In genomic region chr10:3067859-3068179, GRCh38 we compare ENCODE assay signal across 7 cellular contexts. TPM values are rescaled to one million over a fixed set of nuclear protein-coding genes. Genes with fewer than 3 reads are reported as not detected.
DNase-seq lines count a peak whose midpoint lies in the region; ATAC-seq and TF ChIP-seq lines count a peak whose summit lies in the region.

No MANE protein-coding gene starts in this region.

- H3K9ac ChIP-seq in SU-DHL-6 (ENCODE audit: low read length): peak overlapping the region; percentile 91

- ATAC-seq in GM18498 (IDR thresholded peaks at IDR 0.05; ENCODE audit: unreplicated experiment) (peak; percentile 14), gastrocnemius medialis (peak in 1 of 2 donors; percentile 7)

- H3K4me2 ChIP-seq in SU-DHL-6 (ENCODE audit: low read depth, low read length, poor library complexity, severe bottlenecking): peak overlapping the region; percentile 82

- H3K27me3 ChIP-seq in SU-DHL-6 (ENCODE audit: low read length) (no peaks in the 10 kb centered on the region), gastrocnemius medialis (peaks cover 17 to 33% (median 21%) of the 10 kb centered on the region in 3 donors)

- POLR2A ChIA-PET in HEK293T (lab: Yijun Ruan, JAX): interaction anchor here (1.0 to 1.1 kb wide), 2 partner anchors 9 to 104 kb away, joined by 3 to 4 read pairs; no protein-coding TSS in a partner anchor

- H3K9me3 ChIP-seq in SU-DHL-6 (ENCODE audit: insufficient read depth, low read length) (no peaks in the 10 kb centered on the region), gastrocnemius medialis (no peaks in the 10 kb centered on the region)

- H3K4me3 ChIP-seq in SU-DHL-6 (ENCODE audit: insufficient read depth, low read length, poor library complexity, severe bottlenecking) (peak overlapping the region; percentile 94), fibroblast of villous mesenchyme (ENCODE audit: low read depth, low read length) (peak overlapping the region; percentile 79), gastrocnemius medialis (peak overlapping the region; percentile 66 to 84 (median 74))

- no peaks in the 10 kb centered on the region for H3F3A ChIP-seq in SU-DHL-6 (ENCODE audit: insufficient read depth)

- TF ChIP-seq CTCF in SU-DHL-6 (IDR thresholded peaks at IDR 0.05; ENCODE audit: insufficient read depth, low read length, poor library complexity, severe bottlenecking): no peak
- TF ChIP-seq CTCF in fibroblast of villous mesenchyme (IDR thresholded peaks at IDR 0.05; ENCODE audit: insufficient read depth, low read depth, low read length): no peak
- no peak for TF ChIP-seq CTCF in gastrocnemius medialis (IDR thresholded peaks at IDR 0.05 in 4 of 5, conservative IDR thresholded peaks at IDR 0.05 in 1 of 5)

- in situ Hi-C loops in gastrocnemius medialis (cut with MboI; ENCODE audit: low sequenced_read_pairs in 4 of 4): no loop called here

- peak overlapping the region; percentile 52 for H3K27ac ChIP-seq in SU-DHL-6 (ENCODE audit: low read depth, low read length)
- peak overlapping the region; percentile 28 to 55 (median 50) for H3K27ac ChIP-seq in gastrocnemius medialis

- peaks cover 0 to 23% of the 10 kb centered on the region in 2 donors for H3K4me1 ChIP-seq in gastrocnemius medialis

- H3K9me2 ChIP-seq in SU-DHL-6 (replicated peaks; ENCODE audit: insufficient read depth, low read length): no peaks in the 10 kb centered on the region

- intact Hi-C loops in gastrocnemius medialis (cut with DNase I; ENCODE audit: low total_unique reads): loop anchor here (1.0 to 5.0 kb wide), 3 partner anchors 34 to 104 kb away; partner anchors contain the start of gene PITRM1

- DNase-seq in HEK293T (ENCODE audit: extremely low spot score): peak; percentile 22
- no peak for DNase-seq in fibroblast of villous mesenchyme (ENCODE audit: low read depth)
- no peak for DNase-seq in gastrocnemius medialis
- no peak for DNase-seq in NCI-H2029 (lab: John Stamatoyannopoulos, UW)
- DNase-seq in DMS 273 (lab: John Stamatoyannopoulos, UW; ENCODE audit: unreplicated experiment): no peak

- peaks cover 52% of the 10 kb centered on the region for H3K79me2 ChIP-seq in SU-DHL-6 (ENCODE audit: insufficient read depth, low read length)

- H3K36me3 ChIP-seq in SU-DHL-6 (ENCODE audit: low read length) (peaks cover 17% of the 10 kb centered on the region), gastrocnemius medialis (no peaks in the 10 kb centered on the region)

- peaks cover 30% of the 10 kb centered on the region; the same call in 1 of the 2 replicates for H4K20me1 ChIP-seq in SU-DHL-6 (ENCODE audit: low read depth, low read length)

- peak overlapping the region; percentile 55 for H2AFZ ChIP-seq in SU-DHL-6 (ENCODE audit: low read depth, low read length, severe bottlenecking)

- TF ChIP-seq POLR2A in gastrocnemius medialis (IDR thresholded peaks at IDR 0.05): no peak

- CTCF ChIA-PET in HEK293T (lab: Yijun Ruan, JAX): interaction anchor here (0.6 kb wide), 1 partner anchor 948 kb away, joined by 4 read pairs; no protein-coding TSS in a partner anchor

TF ChIP-seq in HEK293T, 16 proteins besides CTCF, POLR2A, EP300 and RAD21:
- TF ChIP-seq ELF4 (IDR thresholded peaks at IDR 0.05): no peak
- TF ChIP-seq ZNF384 (IDR thresholded peaks at IDR 0.05): no peak
- no peak for TF ChIP-seq FOXK2 (IDR thresholded peaks at IDR 0.05)
- TF ChIP-seq BHLHE40 (IDR thresholded peaks at IDR 0.05; ENCODE audit: borderline replicate concordance): no peak
- TF ChIP-seq PKNOX1 (IDR thresholded peaks at IDR 0.05): no peak
- TF ChIP-seq SP1 (IDR thresholded peaks at IDR 0.05): no peak
- TF ChIP-seq FOXA1 (IDR thresholded peaks at IDR 0.05): no peak
- TF ChIP-seq SUZ12 (IDR thresholded peaks at IDR 0.05): no peak
- TF ChIP-seq NFRKB (IDR thresholded peaks at IDR 0.05): no peak
- no peak for TF ChIP-seq ARNT (IDR thresholded peaks at IDR 0.05)
- no peak for TF ChIP-seq CTBP1 (IDR thresholded peaks at IDR 0.05; ENCODE audit: borderline replicate concordance)
TF ChIP-seq in HEK293T: peak in this region for 0.

RNA-seq across cellular contexts. Expression of gene PFKP, which starts 0.5 kb away (rescaled TPM):
- total RNA-seq in fibroblast of villous mesenchyme: 120 and 145 TPM in 2 replicates
- 100 to 1,000 TPM in 1 of 4 donors, 10 to 100 TPM in 3; 21.3 to 171 (median 38.9) TPM for total RNA-seq in gastrocnemius medialis
